Comparison of ENCODE assay signal across 19 cellular contexts in genomic region chr11:69477111-69477510, GRCh38. TPM values are rescaled to one million over a fixed set of nuclear protein-coding genes. Genes with fewer than 3 reads are reported as not detected.
DNase-seq lines count a peak whose midpoint lies in the region; ATAC-seq and TF ChIP-seq lines count a peak whose summit lies in the region.
"Had no signal": no experiment of that assay in that cellular context is flagged by ENCODE, and none has a peak within 500 bp of the region (broad histone marks: within the 10 kb centered on the region; RNA-seq: fewer than 3 reads in every experiment).

No MANE protein-coding gene starts in this region.

- CTCF ChIA-PET in Caco-2 (lab: Charles Lee), result no interaction called here

- no peaks in the 10 kb centered on the region for H3K9me2 ChIP-seq in GM23338 (ENCODE audit: insufficient read depth)

- H3K27ac ChIP-seq in GM23338 (ENCODE audit: low read depth) (no peak overlapping the region), lower lobe of right lung (no peak overlapping the region)
- H3K27ac ChIP-seq: C4-2B had no signal

- H3K79me2 ChIP-seq in GM23338 (replicated peaks; ENCODE audit: insufficient read depth), result no peaks in the 10 kb centered on the region

- TF ChIP-seq CTCF in Caco-2 (IDR thresholded peaks at IDR 0.05; ENCODE audit: insufficient read depth in 1 of 2, low read depth in 1 of 2, low read length in 1 of 2, severe bottlenecking in 1 of 2, unreplicated experiment in 1 of 2) (no peak), GM23338 (conservative IDR thresholded peaks at IDR 0.05; ENCODE audit: low read depth in 2 of 2) (no peak), chondrocyte (IDR thresholded peaks at IDR 0.05) (no peak), lower lobe of right lung (IDR thresholded peaks at IDR 0.05) (no peak)

- no peaks in the 10 kb centered on the region for H3K27me3 Mint-ChIP-seq in Caco-2 (ENCODE audit: insufficient read depth, unreplicated experiment)
- H3K27me3 Mint-ChIP-seq in GM23338 (ENCODE audit: insufficient read depth, low read depth, poor library complexity), result peaks cover 20% of the 10 kb centered on the region
- H3K27me3 Mint-ChIP-seq in chondrocyte (ENCODE audit: low read depth), result peaks cover 4% of the 10 kb centered on the region

- H3F3A ChIP-seq in GM23338 (replicated peaks; ENCODE audit: low read depth), result no peaks in the 10 kb centered on the region

- H3K27me3 ChIP-seq in Caco-2 (replicated peaks; ENCODE audit: control insufficient read depth, insufficient read depth, low read length) (no peaks in the 10 kb centered on the region), GM23338 (ENCODE audit: insufficient read depth) (peaks cover 4% of the 10 kb centered on the region; the same call in 1 of the 2 replicates), lower lobe of right lung (ENCODE audit: low read depth) (no peaks in the 10 kb centered on the region)
- H3K27me3 ChIP-seq: BE2C had no signal

- H3K36me3 ChIP-seq in Caco-2 (ENCODE audit: control insufficient read depth, insufficient read depth, low read length), result no peaks in the 10 kb centered on the region; the same call in none of the 2 replicates
- no peaks in the 10 kb centered on the region for H3K36me3 ChIP-seq in GM23338 (ENCODE audit: insufficient read depth)
- H3K36me3 ChIP-seq in lower lobe of right lung, result no peaks in the 10 kb centered on the region
- H3K36me3 ChIP-seq: BE2C, HAP-1 had no signal

- H3K4me3 Mint-ChIP-seq in Caco-2 (ENCODE audit: unreplicated experiment), result no peak overlapping the region
- H3K4me3 Mint-ChIP-seq in GM23338, result no peak overlapping the region
- no peak overlapping the region for H3K4me3 Mint-ChIP-seq in chondrocyte (ENCODE audit: unreplicated experiment)

- H3K4me1 ChIP-seq in Caco-2, result peaks cover 39% of the 10 kb centered on the region
- peaks cover 19% of the 10 kb centered on the region for H3K4me1 ChIP-seq in GM23338 (ENCODE audit: insufficient read depth)
- H3K4me1 ChIP-seq in lower lobe of right lung, result peaks cover 9% of the 10 kb centered on the region
- H3K4me1 ChIP-seq: BE2C, HAP-1 had no signal

- peak overlapping the region; percentile 22 for H3K27ac Mint-ChIP-seq in Caco-2 (ENCODE audit: unreplicated experiment)
- no peak overlapping the region for H3K27ac Mint-ChIP-seq in GM23338
- no peak overlapping the region for H3K27ac Mint-ChIP-seq in chondrocyte (ENCODE audit: unreplicated experiment)
- H3K27ac Mint-ChIP-seq: CD4-positive, alpha-beta memory T cell had no signal

- H3K9me3 Mint-ChIP-seq in Caco-2 (ENCODE audit: unreplicated experiment) (peaks cover 13% of the 10 kb centered on the region), GM23338 (peaks cover 8% of the 10 kb centered on the region; the same call in 2 of the 3 replicates), chondrocyte (ENCODE audit: low read depth) (peaks cover 3% of the 10 kb centered on the region)

- DNase-seq in Caco-2, result no peak
- no peak for DNase-seq in GM23338 (ENCODE audit: low spot score)
- peak; percentile 46 for DNase-seq in chondrocyte (ENCODE audit: low spot score)
- peak; percentile 32 for DNase-seq in lower lobe of right lung
- no peak for DNase-seq in NOMO-1 treated with dmso at 0.1 percent for 144 hours (lab: John Stamatoyannopoulos, UW; ENCODE audit: unreplicated experiment)
- DNase-seq in HUDEP-2 (lab: John Stamatoyannopoulos, UW; ENCODE audit: unreplicated experiment in 76 of 76), result no peak
- DNase-seq in NCI-H82 treated with DMSO at 0.1 percent for 48 hours (lab: John Stamatoyannopoulos, UW; ENCODE audit: unreplicated experiment), result no peak
- DNase-seq: BE2C; CD4-positive, alpha-beta memory T cell; DMS153; GF-D8; GOT3 had no signal

- intact Hi-C loops in Caco-2 (cut with micrococcal nuclease; ENCODE audit: unreplicated experiment) (no loop called here), lower lobe of right lung (cut with DNase I) (no loop called here)

- no peaks in the 10 kb centered on the region for H4K20me1 ChIP-seq in GM23338 (replicated peaks; ENCODE audit: insufficient read depth)

- H3K9me3 ChIP-seq in Caco-2 (peaks cover 12% of the 10 kb centered on the region; the same call in 1 of the 2 replicates), lower lobe of right lung (no peaks in the 10 kb centered on the region)
- H3K9me3 ChIP-seq: BE2C, HAP-1 had no signal

- no peak overlapping the region for H3K4me3 ChIP-seq in Caco-2 (ENCODE audit: low read depth, low read length)
- H3K4me3 ChIP-seq in GM23338, result no peak overlapping the region
- H3K4me3 ChIP-seq in lower lobe of right lung, result no peak overlapping the region
- H3K4me3 ChIP-seq: A549, HAP-1 had no signal

- H2AFZ ChIP-seq in GM23338, result no peak overlapping the region

- peak overlapping the region; percentile 62; the same call in 1 of the 2 replicates for H3K4me2 ChIP-seq in GM23338
- H3K4me2 ChIP-seq: A549 had no signal

- BruUV-seq in Caco-2 (replicated peaks; lab: Mats Ljungman, UMichigan), result no TSS peak

- peaks cover 22% of the 10 kb centered on the region for H3K4me1 Mint-ChIP-seq in Caco-2 (ENCODE audit: low read depth, unreplicated experiment)
- peaks cover 22% of the 10 kb centered on the region for H3K4me1 Mint-ChIP-seq in GM23338
- peaks cover 7% of the 10 kb centered on the region for H3K4me1 Mint-ChIP-seq in chondrocyte (ENCODE audit: low read depth)
- H3K4me1 Mint-ChIP-seq: CD4-positive, alpha-beta memory T cell had no signal

- POLR2A ChIA-PET in Caco-2 (lab: Charles Lee), result no interaction called here

- H3K36me3 Mint-ChIP-seq in Caco-2 (ENCODE audit: insufficient read depth, unreplicated experiment) (peaks cover 8% of the 10 kb centered on the region), GM23338 (ENCODE audit: low read depth) (peaks cover 4% of the 10 kb centered on the region; the same call in 1 of the 3 replicates), chondrocyte (ENCODE audit: low read depth) (peaks cover 2% of the 10 kb centered on the region)

- ATAC-seq in GM23338 (no peak), lower lobe of right lung (no peak), HG02973 (IDR thresholded peaks at IDR 0.05; ENCODE audit: unreplicated experiment) (no peak)
- ATAC-seq: A549, HepG2 had no signal

TF ChIP-seq in GM23338, 12 proteins besides CTCF, POLR2A, EP300 and RAD21 (continues in another document):
- TF ChIP-seq EZH2 (IDR thresholded peaks at IDR 0.05; ENCODE audit: low read depth, unreplicated experiment) (no peak), REST (IDR thresholded peaks at IDR 0.05; ENCODE audit: unreplicated experiment) (no peak), CREB1 (CRISPR knock-in tag; IDR thresholded peaks at IDR 0.05; ENCODE audit: low read depth) (no peak), ZNF331 (CRISPR knock-in tag; IDR thresholded peaks at IDR 0.05; ENCODE audit: low read depth) (no peak), ZNF114 (CRISPR knock-in tag; IDR thresholded peaks at IDR 0.05) (no peak), NANOG (IDR thresholded peaks at IDR 0.05; ENCODE audit: borderline replicate concordance) (no peak), ETS1 (IDR thresholded peaks at IDR 0.05) (no peak), POLR2AphosphoS5 (IDR thresholded peaks at IDR 0.05; ENCODE audit: low read depth) (no peak), JUNB (IDR thresholded peaks at IDR 0.05; ENCODE audit: unreplicated experiment) (no peak), STAT1 (IDR thresholded peaks at IDR 0.05; ENCODE audit: unreplicated experiment) (no peak)

RNA-seq across cellular contexts. Expression of gene LINC01488, which starts 4.4 kb away (rescaled TPM):
- total RNA-seq in Caco-2 (2022), result 0.12 TPM in 1 of 2 replicates, not detected in the other
- total RNA-seq in GM23338 (2014; rRNA removed; shearing (Covaris generic)), result not detected in 2 replicates
- polyA plus RNA-seq in GM23338 (2016; fragmentation: Nextera tagmentation; extraction: Ambion mirVana), result not detected in 2 replicates
- not detected in 3 replicates for total RNA-seq in chondrocyte
- total RNA-seq in lower lobe of right lung, result not detected
- total RNA-seq: CD4-positive, alpha-beta memory T cell; HT1080 had no signal
- polyA plus RNA-seq: AG04450; CD4-positive, alpha-beta memory T cell had no signal

Comparison
In these comparisons a context has a peak if more than half of its experiments do, and no peak if none do; other contexts are left out.
1. DNase-seq: peak in chondrocyte (single experiment) and lower lobe of right lung (single experiment); none in Caco-2 (0 of 2), GM23338 (single experiment), NOMO-1 treated with dmso at 0.1 percent for 144 hours (single experiment), HUDEP-2 (0 of 76) and NCI-H82 treated with DMSO at 0.1 percent for 48 hours (single experiment).